Comparison of ENCODE assay signal across 15 cellular contexts in the genomic region with DNA sequence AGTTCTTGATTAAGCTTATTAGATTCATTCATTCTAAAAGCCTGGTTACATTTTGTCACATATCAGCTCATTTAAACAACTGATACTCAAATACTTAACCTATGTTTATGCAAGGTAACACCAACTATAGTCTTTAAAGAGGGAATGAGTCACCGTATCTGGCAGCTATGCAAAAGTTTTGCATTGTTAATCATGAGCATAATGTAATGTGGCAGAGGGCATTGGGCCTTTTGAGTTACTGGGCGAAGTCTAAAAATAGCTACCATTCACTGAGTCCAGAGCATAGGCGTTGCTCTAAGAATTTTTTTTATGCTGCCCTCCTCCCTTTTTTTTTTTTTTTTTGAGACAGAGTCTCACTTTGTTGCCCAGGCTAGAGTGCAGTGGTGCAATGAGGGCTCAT.
DNase-seq lines count a peak whose midpoint lies in the region; ATAC-seq, FAIRE-seq and TF ChIP-seq lines count a peak whose summit lies in the region.
"Had no signal": no experiment of that assay in that cellular context is flagged by ENCODE, and none has a peak within 500 bp of the region (broad histone marks: within the 10 kb centered on the region; RNA-seq: fewer than 3 reads in every experiment).

No MANE protein-coding gene starts in this region.

- TF ChIP-seq POLR2A in A549 (IDR thresholded peaks at IDR 0.05; ENCODE audit: low read length), result no peak

- H3K4me1 ChIP-seq in A549 (no peaks in the 10 kb centered on the region), adipocyte (ENCODE audit: control insufficient read depth, insufficient read depth, low read length) (peaks cover 15% of the 10 kb centered on the region)
- H3K4me1 ChIP-seq: parathyroid adenoma had no signal

- no peak for ATAC-seq in A549
- ATAC-seq: activated CD4-positive, CD25-positive, alpha-beta regulatory T cell treated with anti-CD3 and anti-CD28 coated beads, Interleukin-2, amount 50 U/mL, for 24 hours; K562 had no signal

- POLR2A ChIA-PET in A549 (lab: Yijun Ruan, JAX), result no interaction called here
- POLR2A ChIA-PET in HEK293T (lab: Yijun Ruan, JAX), result no interaction called here

- peaks cover 4% of the 10 kb centered on the region; the same call in 1 of the 3 replicates for H3K9me3 ChIP-seq in A549
- H3K9me3 ChIP-seq in adipocyte (ENCODE audit: control insufficient read depth, low read length), result no peaks in the 10 kb centered on the region

- TF ChIP-seq RAD21 in A549 (conservative IDR thresholded peaks at IDR 0.05 in 1 of 2, IDR thresholded peaks at IDR 0.05 in 1 of 2), result no peak

- no peak overlapping the region for H3K27ac ChIP-seq in A549
- H3K27ac ChIP-seq: parathyroid adenoma, SK-N-MC had no signal

- CTCF ChIA-PET in A549 (lab: Yijun Ruan, JAX), result interaction anchor here (1.4 kb wide), 1 partner anchor 15 kb away, joined by 3 read pairs; no protein-coding TSS in a partner anchor
- CTCF ChIA-PET in HEK293T (lab: Yijun Ruan, JAX), result no interaction called here

- no peaks in the 10 kb centered on the region for H3K27me3 ChIP-seq in adipocyte (replicated peaks; ENCODE audit: control insufficient read depth, insufficient read depth, low read length)

- H3K4me3 ChIP-seq in A549 (no peak overlapping the region), adipocyte (ENCODE audit: low read length) (no peak overlapping the region), fibroblast of villous mesenchyme (ENCODE audit: low read depth, low read length) (no peak overlapping the region)
- H3K4me3 ChIP-seq: K562, SK-N-MC had no signal

- TF ChIP-seq EP300 in A549 (IDR thresholded peaks at IDR 0.05), result no peak

- H3K4me2 ChIP-seq in A549, result no peak overlapping the region

- TF ChIP-seq CTCF in A549 (IDR thresholded peaks at IDR 0.05), result no peak
- TF ChIP-seq CTCF in fibroblast of villous mesenchyme (IDR thresholded peaks at IDR 0.05; ENCODE audit: insufficient read depth, low read depth, low read length), result no peak

- no peak for DNase-seq in A549 (ENCODE audit: low read depth in 1 of 2, low spot score in 1 of 2)
- peak; percentile 88 for DNase-seq in HS-5 (ENCODE audit: low read depth)
- peak; percentile 90 for DNase-seq in adipocyte (ENCODE audit: low read depth)
- peak; percentile 3 for DNase-seq in fibroblast of villous mesenchyme (ENCODE audit: low read depth)
- no peak for DNase-seq in A172 (ENCODE audit: low spot score)
- DNase-seq in HEK293T (ENCODE audit: extremely low spot score), result no peak
- DNase-seq in GM03348 (ENCODE audit: low spot score), result no peak
- no peak for DNase-seq in activated CD8-positive, alpha-beta memory T cell treated with anti-CD3 and anti-CD28 coated beads for 24 hours
- DNase-seq: activated T-cell treated with anti-CD3 and anti-CD28 coated beads, Interleukin-2, amount 50 U/mL, for 24 hours; GOT3; NCI-H187 treated with DMSO at 0.1 percent for 48 hours had no signal

- H3K9ac ChIP-seq in adipocyte (ENCODE audit: low read length), result no peak overlapping the region
- H3K9ac ChIP-seq: parathyroid adenoma had no signal

- no peak for FAIRE-seq in A549 (lab: Jason Lieb, UNC)
- FAIRE-seq: K562 had no signal

- WGBS in A549 (ENCODE audit: missing lambda C conversion rate), result 0% methylated on average over 3 of the region's 3 CpGs

- no peaks in the 10 kb centered on the region for H3K36me3 ChIP-seq in adipocyte (ENCODE audit: control insufficient read depth, insufficient read depth, low read length, severe bottlenecking)

TF ChIP-seq in A549, 52 proteins besides CTCF, POLR2A, EP300 and RAD21:
- TF ChIP-seq FOSL2 (IDR thresholded peaks at IDR 0.05) (no peak), FOSL2 (CRISPR knock-in tag; IDR thresholded peaks at IDR 0.05) (peak; percentile 11; the same call in 1 of the 2 replicates), FOXS1 (CRISPR knock-in tag; IDR thresholded peaks at IDR 0.05) (no peak), ESRRA (IDR thresholded peaks at IDR 0.05; ENCODE audit: borderline replicate concordance, low read length) (no peak), TFCP2L1 (CRISPR knock-in tag; IDR thresholded peaks at IDR 0.05) (no peak)

TF ChIP-seq in HEK293T, 16 proteins besides CTCF, POLR2A, EP300 and RAD21:
- TF ChIP-seq NFRKB (IDR thresholded peaks at IDR 0.05), result no peak
- TF ChIP-seq ARNT (IDR thresholded peaks at IDR 0.05), result no peak
- TF ChIP-seq TARDBP (IDR thresholded peaks at IDR 0.05), result no peak
TF ChIP-seq in HEK293T: peak in this region for 0.

Comparison
In these comparisons a context has a peak if more than half of its experiments do, and no peak if none do; other contexts are left out.
1. DNase-seq: peak in HS-5 (single experiment), adipocyte (single experiment) and fibroblast of villous mesenchyme (single experiment); none in A549 (0 of 2), A172 (single experiment), HEK293T (single experiment), GM03348 (single experiment) and activated CD8-positive, alpha-beta memory T cell treated with anti-CD3 and anti-CD28 coated beads for 24 hours (single experiment).